8 cellular contexts compared by ENCODE assay signal in genomic region chr12:130715996-130716917, GRCh38. TPM values are rescaled to one million over a fixed set of nuclear protein-coding genes. Genes with fewer than 3 reads are reported as not detected.
A peak's percentile ranks its signal among the peaks of the same experiment; 100 is the strongest.
DNase-seq lines count a peak whose midpoint lies in the region; ATAC-seq and TF ChIP-seq lines count a peak whose summit lies in the region.

A gene with protein sequence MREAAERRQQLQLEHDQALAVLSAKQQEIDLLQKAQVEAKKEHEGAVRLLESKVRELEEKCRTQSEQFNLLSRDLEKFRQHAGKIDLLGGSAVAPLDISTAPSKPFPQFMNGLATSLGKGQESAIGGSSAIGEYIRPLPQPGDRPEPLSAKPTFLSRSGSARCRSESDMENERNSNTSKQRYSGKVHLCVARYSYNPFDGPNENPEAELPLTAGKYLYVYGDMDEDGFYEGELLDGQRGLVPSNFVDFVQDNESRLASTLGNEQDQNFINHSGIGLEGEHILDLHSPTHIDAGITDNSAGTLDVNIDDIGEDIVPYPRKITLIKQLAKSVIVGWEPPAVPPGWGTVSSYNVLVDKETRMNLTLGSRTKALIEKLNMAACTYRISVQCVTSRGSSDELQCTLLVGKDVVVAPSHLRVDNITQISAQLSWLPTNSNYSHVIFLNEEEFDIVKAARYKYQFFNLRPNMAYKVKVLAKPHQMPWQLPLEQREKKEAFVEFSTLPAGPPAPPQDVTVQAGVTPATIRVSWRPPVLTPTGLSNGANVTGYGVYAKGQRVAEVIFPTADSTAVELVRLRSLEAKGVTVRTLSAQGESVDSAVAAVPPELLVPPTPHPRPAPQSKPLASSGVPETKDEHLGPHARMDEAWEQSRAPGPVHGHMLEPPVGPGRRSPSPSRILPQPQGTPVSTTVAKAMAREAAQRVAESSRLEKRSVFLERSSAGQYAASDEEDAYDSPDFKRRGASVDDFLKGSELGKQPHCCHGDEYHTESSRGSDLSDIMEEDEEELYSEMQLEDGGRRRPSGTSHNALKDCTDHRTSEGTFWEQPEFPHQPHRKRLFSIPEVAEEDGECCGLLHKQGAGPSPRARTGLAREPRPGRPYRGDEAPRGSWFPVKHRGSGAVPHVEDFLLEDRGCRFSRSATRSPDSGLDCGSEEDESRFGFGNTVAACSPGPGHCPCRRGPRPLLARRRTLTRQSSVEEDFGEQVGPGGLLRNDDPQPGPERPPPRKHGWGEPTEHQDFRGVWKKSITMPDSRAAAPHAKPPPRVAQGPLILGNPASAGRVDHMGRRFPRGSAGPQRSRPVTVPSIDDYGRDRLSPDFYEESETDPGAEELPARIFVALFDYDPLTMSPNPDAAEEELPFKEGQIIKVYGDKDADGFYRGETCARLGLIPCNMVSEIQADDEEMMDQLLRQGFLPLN (N-terminal part only) (minus strand): TSS chr12:130716299. CDS start chr12:130479013, 237,286 bp downstream.

- peak within 1 kb of the TSS; percentile 18 for H3K27ac ChIP-seq in layer of hippocampus (ENCODE audit: low read depth, low read length)

- TF ChIP-seq CTCF in type B pancreatic cell (conservative IDR thresholded peaks at IDR 0.05), result no peak

- H3K27ac Mint-ChIP-seq in type B pancreatic cell, result peak within 1 kb of the TSS; percentile 73

- peaks cover 19% of the 10 kb centered on the region for H3K27me3 Mint-ChIP-seq in type B pancreatic cell

- TF ChIP-seq POLR2A in erythroblast (IDR thresholded peaks at IDR 0.05; ENCODE audit: low read length), result no peak

- H3K4me3 Mint-ChIP-seq in type B pancreatic cell, result peak within 1 kb of the TSS; percentile 88

- no peaks in the 10 kb centered on the region for H3K36me3 Mint-ChIP-seq in type B pancreatic cell

- H3K27me3 ChIP-seq in layer of hippocampus (ENCODE audit: control insufficient read depth, insufficient read depth, low read length), result peaks cover 15% of the 10 kb centered on the region

- no peak for ATAC-seq in GM21423 (IDR thresholded peaks at IDR 0.05; ENCODE audit: unreplicated experiment)

- peak; percentile 22 for DNase-seq in COR-L47 (lab: John Stamatoyannopoulos, UW)
- DNase-seq in NCI-H128 (lab: John Stamatoyannopoulos, UW; ENCODE audit: unreplicated experiment), result peak; percentile 70
- DNase-seq in astrocyte of the hippocampus (ENCODE audit: low read depth, low spot score), result peak; percentile 65
- peak; percentile 56 for DNase-seq in type B pancreatic cell (ENCODE audit: extremely low spot score, unreplicated experiment)
- DNase-seq in erythroblast (lab: John Stamatoyannopoulos, UW), result no peak
- DNase-seq in GOT3 (lab: John Stamatoyannopoulos, UW), result no peak

- peaks cover 30% of the 10 kb centered on the region for H3K4me1 Mint-ChIP-seq in type B pancreatic cell (ENCODE audit: unreplicated experiment)

- H3K9me3 Mint-ChIP-seq in type B pancreatic cell, result no peaks in the 10 kb centered on the region

RNA-seq across cellular contexts. Expression of the gene that starts here (rescaled TPM):
- 23.7 and 35.6 TPM in 2 replicates for total RNA-seq in type B pancreatic cell (ENCODE audit: low replicate concordance)

Comparison
In these comparisons a context has a peak if more than half of its experiments do, and no peak if none do; other contexts are left out.
1. DNase-seq: peak in COR-L47 (single experiment), NCI-H128 (single experiment), astrocyte of the hippocampus (single experiment) and type B pancreatic cell (single experiment); none in erythroblast (0 of 2) and GOT3 (single experiment).